Comparison of ENCODE assay signal across 17 cellular contexts in the genomic region with DNA sequence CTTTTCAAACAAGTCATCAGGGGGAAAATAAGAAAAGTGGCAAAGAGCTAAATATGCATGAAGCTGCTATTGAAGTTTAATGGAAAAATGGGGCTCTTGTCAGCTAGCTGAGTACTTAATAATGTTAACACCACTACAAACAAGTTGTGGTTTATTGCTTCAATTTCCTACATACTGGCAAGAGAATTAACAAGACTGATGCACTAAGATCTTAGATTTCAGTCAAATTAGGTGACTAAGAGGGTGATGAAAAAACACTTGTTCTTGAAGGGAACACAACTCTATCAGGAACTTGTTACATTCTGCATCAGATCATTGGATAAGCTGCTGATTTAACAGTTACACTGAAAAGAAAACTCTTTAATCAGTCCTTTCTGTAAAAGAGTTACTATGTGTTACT.
DNase-seq lines count a peak whose midpoint lies in the region; ATAC-seq and FAIRE-seq lines count a peak whose summit lies in the region.
"Had no signal": no experiment of that assay in that cellular context is flagged by ENCODE, and none has a peak within 500 bp of the region (broad histone marks: within the 10 kb centered on the region; RNA-seq: fewer than 3 reads in every experiment).

No MANE protein-coding gene starts in this region.

- H3K9me3 Mint-ChIP-seq in activated naive CD4-positive, alpha-beta T cell treated with anti-CD3 and anti-CD28 coated beads, Interleukin-2, amount 50 U/mL, for 24 hours, result peaks cover 15% of the 10 kb centered on the region
- peaks cover 8% of the 10 kb centered on the region for H3K9me3 Mint-ChIP-seq in activated naive CD4-positive, alpha-beta T cell treated with anti-CD3 and anti-CD28 coated beads, Interleukin-2, amount 10 ng/mL, durations not matched to agents 7 days and 5 days
- peaks cover 6% of the 10 kb centered on the region for H3K9me3 Mint-ChIP-seq in activated naive CD8-positive, alpha-beta T cell (ENCODE audit: low read depth)
- peaks cover 4 to 9% (median 8%) of the 10 kb centered on the region in 5 donors for H3K9me3 Mint-ChIP-seq in CD8-positive, alpha-beta memory T cell

- H3K36me3 ChIP-seq in CD8-positive, alpha-beta memory T cell (ENCODE audit: insufficient read depth, low read length), result no peaks in the 10 kb centered on the region

- H3K4me1 ChIP-seq in CD8-positive, alpha-beta memory T cell (ENCODE audit: insufficient read depth, low read length), result no peaks in the 10 kb centered on the region
- H3K4me1 ChIP-seq: Caco-2 had no signal

- H3K36me3 Mint-ChIP-seq in activated naive CD4-positive, alpha-beta T cell treated with anti-CD3 and anti-CD28 coated beads, Interleukin-2, amount 50 U/mL, for 24 hours, result peaks cover 12% of the 10 kb centered on the region
- no peaks in the 10 kb centered on the region for H3K36me3 Mint-ChIP-seq in activated naive CD4-positive, alpha-beta T cell treated with anti-CD3 and anti-CD28 coated beads, Interleukin-2, amount 10 ng/mL, durations not matched to agents 7 days and 5 days
- H3K36me3 Mint-ChIP-seq in activated naive CD8-positive, alpha-beta T cell, result peaks cover 4% of the 10 kb centered on the region
- peaks cover 0 to 4% (median 0%) of the 10 kb centered on the region in 3 donors for H3K36me3 Mint-ChIP-seq in CD8-positive, alpha-beta memory T cell
- H3K36me3 Mint-ChIP-seq: CD8-positive, alpha-beta T cell had no signal

- no peak overlapping the region for H3K4me3 ChIP-seq in CD8-positive, alpha-beta memory T cell (ENCODE audit: low read length)

- no peak for ATAC-seq in GM18502 (IDR thresholded peaks at IDR 0.05; ENCODE audit: poor library complexity, unreplicated experiment)
- ATAC-seq: CD8-positive, alpha-beta T cell; HepG2 had no signal

- H3K9me3 ChIP-seq in CD8-positive, alpha-beta memory T cell (ENCODE audit: low read length), result no peaks in the 10 kb centered on the region
- H3K9me3 ChIP-seq: Caco-2 had no signal

- peak overlapping the region; percentile 84 for H3K27ac Mint-ChIP-seq in activated naive CD4-positive, alpha-beta T cell treated with anti-CD3 and anti-CD28 coated beads, Interleukin-2, amount 50 U/mL, for 24 hours
- no peak overlapping the region for H3K27ac Mint-ChIP-seq in activated naive CD4-positive, alpha-beta T cell treated with anti-CD3 and anti-CD28 coated beads, Interleukin-2, amount 10 ng/mL, durations not matched to agents 7 days and 5 days
- peak overlapping the region; percentile 69 for H3K27ac Mint-ChIP-seq in activated naive CD8-positive, alpha-beta T cell
- no peak overlapping the region for H3K27ac Mint-ChIP-seq in CD8-positive, alpha-beta memory T cell
- H3K27ac Mint-ChIP-seq: B cell; CD8-positive, alpha-beta T cell had no signal

- FAIRE-seq in colon (lab: Jason Lieb, UNC), result peak; percentile 31
- FAIRE-seq: HepG2, HTR-8/SVneo had no signal

- H3K27me3 Mint-ChIP-seq in activated naive CD4-positive, alpha-beta T cell treated with anti-CD3 and anti-CD28 coated beads, Interleukin-2, amount 50 U/mL, for 24 hours, result no peaks in the 10 kb centered on the region
- H3K27me3 Mint-ChIP-seq in activated naive CD4-positive, alpha-beta T cell treated with anti-CD3 and anti-CD28 coated beads, Interleukin-2, amount 10 ng/mL, durations not matched to agents 7 days and 5 days, result no peaks in the 10 kb centered on the region
- H3K27me3 Mint-ChIP-seq in activated naive CD8-positive, alpha-beta T cell, result no peaks in the 10 kb centered on the region
- no peaks in the 10 kb centered on the region for H3K27me3 Mint-ChIP-seq in CD8-positive, alpha-beta memory T cell
- H3K27me3 Mint-ChIP-seq: B cell had no signal

- H3K4me1 Mint-ChIP-seq in activated naive CD4-positive, alpha-beta T cell treated with anti-CD3 and anti-CD28 coated beads, Interleukin-2, amount 50 U/mL, for 24 hours, result peaks cover 35% of the 10 kb centered on the region
- peaks cover 13% of the 10 kb centered on the region for H3K4me1 Mint-ChIP-seq in activated naive CD4-positive, alpha-beta T cell treated with anti-CD3 and anti-CD28 coated beads, Interleukin-2, amount 10 ng/mL, durations not matched to agents 7 days and 5 days
- peaks cover 39% of the 10 kb centered on the region for H3K4me1 Mint-ChIP-seq in activated naive CD8-positive, alpha-beta T cell (ENCODE audit: low read depth)
- peaks cover 9 to 17% (median 14%) of the 10 kb centered on the region in 3 donors for H3K4me1 Mint-ChIP-seq in CD8-positive, alpha-beta memory T cell

- CTCF ChIA-PET in activated naive CD4-positive, alpha-beta T cell treated with anti-CD3 and anti-CD28 coated beads, Interleukin-2, amount 10 ng/mL, durations not matched to agents 7 days and 5 days (lab: Charles Lee), result no interaction called here
- CTCF ChIA-PET in CD8-positive, alpha-beta memory T cell (lab: Charles Lee), result no interaction called here

- H3K27ac ChIP-seq in CD8-positive, alpha-beta memory T cell (ENCODE audit: low read depth, low read length), result no peak overlapping the region
- H3K27ac ChIP-seq: C4-2B had no signal

- no peaks in the 10 kb centered on the region for H3K27me3 ChIP-seq in CD8-positive, alpha-beta memory T cell (ENCODE audit: insufficient read depth, low read length, poor library complexity, severe bottlenecking)

- H3K4me3 Mint-ChIP-seq in activated naive CD4-positive, alpha-beta T cell treated with anti-CD3 and anti-CD28 coated beads, Interleukin-2, amount 50 U/mL, for 24 hours, result peak overlapping the region; percentile 11
- no peak overlapping the region for H3K4me3 Mint-ChIP-seq in activated naive CD4-positive, alpha-beta T cell treated with anti-CD3 and anti-CD28 coated beads, Interleukin-2, amount 10 ng/mL, durations not matched to agents 7 days and 5 days
- no peak overlapping the region for H3K4me3 Mint-ChIP-seq in activated naive CD8-positive, alpha-beta T cell
- H3K4me3 Mint-ChIP-seq in CD8-positive, alpha-beta memory T cell, result no peak overlapping the region
- H3K4me3 Mint-ChIP-seq: B cell; CD8-positive, alpha-beta T cell had no signal

- no peak for DNase-seq in activated naive CD4-positive, alpha-beta T cell treated with anti-CD3 and anti-CD28 coated beads, Interleukin-2, amount 10 ng/mL, durations not matched to agents 7 days and 5 days
- no peak for DNase-seq in CD8-positive, alpha-beta memory T cell
- DNase-seq in islet precursor cell, result no peak
- DNase-seq in NCI-H2029 treated with DMSO at 0.1 percent for 48 hours (lab: John Stamatoyannopoulos, UW), result no peak
- DNase-seq: ACHN; Caco-2; CD8-positive, alpha-beta T cell; GF-D8; HCEC 1CT had no signal

- POLR2A ChIA-PET in CD8-positive, alpha-beta memory T cell (lab: Charles Lee), result no interaction called here

Comparison
In these comparisons a context has a peak if more than half of its experiments do, and no peak if none do; other contexts are left out.
1. H3K27ac Mint-ChIP-seq: peak in activated naive CD4-positive, alpha-beta T cell treated with anti-CD3 and anti-CD28 coated beads, Interleukin-2, amount 50 U/mL, for 24 hours (single experiment) and activated naive CD8-positive, alpha-beta T cell (single experiment); none in activated naive CD4-positive, alpha-beta T cell treated with anti-CD3 and anti-CD28 coated beads, Interleukin-2, amount 10 ng/mL, durations not matched to agents 7 days and 5 days (single experiment) and CD8-positive, alpha-beta memory T cell (0 of 8).